In the genomic region with DNA sequence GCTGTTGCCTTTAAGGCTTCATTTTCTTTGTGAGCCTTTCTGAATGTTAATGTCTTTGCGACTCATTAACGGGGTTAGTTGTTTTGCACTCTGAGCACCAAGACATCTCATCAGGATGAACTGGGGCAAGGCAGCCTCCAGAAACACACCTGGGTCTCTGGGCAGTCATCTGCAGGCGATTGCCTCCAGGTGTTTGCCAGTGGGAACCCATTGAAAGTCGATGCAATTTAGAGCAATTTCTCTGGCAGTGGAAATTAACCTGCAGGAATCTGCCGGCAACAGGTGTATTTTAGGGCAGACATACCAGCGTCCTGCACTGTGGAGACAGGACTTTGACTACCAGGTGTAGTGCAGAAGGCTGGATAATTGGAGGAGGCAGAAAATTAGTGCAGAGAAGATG, we compare ENCODE assay signal across 24 cellular contexts.
"Had no signal": no experiment of that assay in that cellular context is flagged by ENCODE, and none has a peak within 500 bp of the region (broad histone marks: within the 10 kb centered on the region; RNA-seq: fewer than 3 reads in every experiment).

No MANE protein-coding gene starts in this region.

- H3K9me3 ChIP-seq: pancreas, vagina had no signal

- H3K4me3 ChIP-seq: lung, pancreas, smooth muscle cell, stomach, vagina had no signal

- H3K36me3 ChIP-seq: neutrophil, pancreas, stomach, vagina had no signal

- H3K27ac ChIP-seq: neutrophil, pancreas, stomach, vagina had no signal

- H3K36me3 Mint-ChIP-seq: activated naive CD4-positive, alpha-beta T cell treated with anti-CD3 and anti-CD28 coated beads, Interleukin-2, amount 10 ng/mL, durations not matched to agents 7 days and 5 days; natural killer cell treated with Interleukin-12 subunit alpha and Interleukin-12 subunit beta and Interleukin-15 and Interleukin-18, amount 100 ng/mL, for 72 hours; stimulated activated effector memory CD8-positive, alpha-beta T cell treated with anti-CD3 and anti-CD28 coated beads, Interleukin-12 subunit alpha, Interleukin-12 subunit beta, amount 100 ng/mL, for 72 hours had no signal

- H3K27me3 Mint-ChIP-seq: activated naive CD4-positive, alpha-beta T cell treated with anti-CD3 and anti-CD28 coated beads, Interleukin-2, amount 10 ng/mL, durations not matched to agents 7 days and 5 days; activated naive CD8-positive, alpha-beta T cell treated with anti-CD3 and anti-CD28 coated beads, Interleukin-2, amount 50 U/mL, for 24 hours; brain; effector memory CD8-positive, alpha-beta T cell; natural killer cell treated with Interleukin-12 subunit alpha and Interleukin-12 subunit beta and Interleukin-15 and Interleukin-18, amount 100 ng/mL, for 72 hours had no signal

- H3K27ac Mint-ChIP-seq: activated naive CD4-positive, alpha-beta T cell treated with anti-CD3 and anti-CD28 coated beads, Interleukin-2, amount 10 ng/mL, durations not matched to agents 7 days and 5 days; activated naive CD8-positive, alpha-beta T cell treated with anti-CD3 and anti-CD28 coated beads, Interleukin-2, amount 50 U/mL, for 24 hours; brain; effector memory CD8-positive, alpha-beta T cell; mesothelial cell of epicardium; natural killer cell treated with Interleukin-12 subunit alpha and Interleukin-12 subunit beta and Interleukin-15 and Interleukin-18, amount 100 ng/mL, for 72 hours; stimulated activated effector memory CD8-positive, alpha-beta T cell treated with anti-CD3 and anti-CD28 coated beads, Interleukin-12 subunit alpha, Interleukin-12 subunit beta, amount 100 ng/mL, for 72 hours had no signal

- ATAC-seq: activated naive CD8-positive, alpha-beta T cell treated with anti-CD3 and anti-CD28 coated beads, Interleukin-2, amount 50 U/mL, for 24 hours; effector memory CD8-positive, alpha-beta T cell; left lobe of liver; natural killer cell treated with Interleukin-12 subunit alpha and Interleukin-12 subunit beta and Interleukin-15 and Interleukin-18, amount 100 ng/mL, for 72 hours; pancreas; sciatic nerve; stimulated activated effector memory CD8-positive, alpha-beta T cell treated with anti-CD3 and anti-CD28 coated beads, Interleukin-12 subunit alpha, Interleukin-12 subunit beta, amount 100 ng/mL, for 72 hours had no signal

- DNase-seq: activated CD4-positive, CD25-positive, alpha-beta regulatory T cell treated with anti-CD3 and anti-CD28 coated beads, Interleukin-2, amount 50 U/mL, for 72 hours; activated CD8-positive, alpha-beta memory T cell treated with anti-CD3 and anti-CD28 coated beads for 24 hours; activated CD8-positive, alpha-beta memory T cell treated with anti-CD3 and anti-CD28 coated beads, Interleukin-2, amount 50 U/mL, for 48 hours; activated effector memory CD4-positive, alpha-beta T cell treated with Interleukin-2 at 50 U/mL for 16 hours; activated naive CD4-positive, alpha-beta T cell treated with anti-CD3 and anti-CD28 coated beads, Interleukin-2, amount 10 ng/mL, durations not matched to agents 7 days and 5 days; activated naive CD8-positive, alpha-beta T cell treated with anti-CD3 and anti-CD28 coated beads, Interleukin-2, amount 50 U/mL, for 24 hours; activated T-cell treated with anti-CD3 and anti-CD28 coated beads, Interleukin-2, amount 50 U/mL, for 48 hours; anterior cingulate cortex; caudate nucleus; effector memory CD8-positive, alpha-beta T cell; pancreas; stimulated activated CD4-positive, alpha-beta T cell treated with anti-CD3 and anti-CD28 coated beads, Interleukin-4, amount 100 ng/mL, for 24 hours; stomach; trophoblast cell had no signal

- H3K4me3 Mint-ChIP-seq: activated naive CD4-positive, alpha-beta T cell treated with anti-CD3 and anti-CD28 coated beads, Interleukin-2, amount 10 ng/mL, durations not matched to agents 7 days and 5 days; activated naive CD8-positive, alpha-beta T cell treated with anti-CD3 and anti-CD28 coated beads, Interleukin-2, amount 50 U/mL, for 24 hours; brain; effector memory CD8-positive, alpha-beta T cell; mesothelial cell of epicardium; natural killer cell treated with Interleukin-12 subunit alpha and Interleukin-12 subunit beta and Interleukin-15 and Interleukin-18, amount 100 ng/mL, for 72 hours; stimulated activated effector memory CD8-positive, alpha-beta T cell treated with anti-CD3 and anti-CD28 coated beads, Interleukin-12 subunit alpha, Interleukin-12 subunit beta, amount 100 ng/mL, for 72 hours had no signal

- H3K4me2 ChIP-seq: smooth muscle cell had no signal

- H3K4me1 Mint-ChIP-seq: activated naive CD4-positive, alpha-beta T cell treated with anti-CD3 and anti-CD28 coated beads, Interleukin-2, amount 10 ng/mL, durations not matched to agents 7 days and 5 days; activated naive CD8-positive, alpha-beta T cell treated with anti-CD3 and anti-CD28 coated beads, Interleukin-2, amount 50 U/mL, for 24 hours; brain; stimulated activated effector memory CD8-positive, alpha-beta T cell treated with anti-CD3 and anti-CD28 coated beads, Interleukin-12 subunit alpha, Interleukin-12 subunit beta, amount 100 ng/mL, for 72 hours had no signal

- H3K27me3 ChIP-seq: neutrophil, pancreas, stomach, vagina had no signal

- H3K4me1 ChIP-seq: pancreas, stomach, vagina had no signal
